8 cellular contexts compared by ENCODE assay signal in genomic region chr15:73631915-73632669, GRCh38. TPM values are rescaled to one million over a fixed set of nuclear protein-coding genes. Genes with fewer than 3 reads are reported as not detected.
DNase-seq lines count a peak whose midpoint lies in the region; ATAC-seq, FAIRE-seq and TF ChIP-seq lines count a peak whose summit lies in the region.

No MANE protein-coding gene starts in this region.

- H3F3A ChIP-seq in GM23338 (replicated peaks; ENCODE audit: low read depth), result no peaks in the 10 kb centered on the region

- H4K8ac ChIP-seq in H1 (ENCODE audit: extremely low read depth, insufficient read depth, low read length) (no peak overlapping the region), mesenchymal stem cell (ENCODE audit: low read length) (no peak overlapping the region)

- ATAC-seq in GM23338, result peak; percentile 34
- peak; percentile 3 to 52 for ATAC-seq in upper lobe of left lung (ENCODE audit: low FRiP score in 2 of 2)
- ATAC-seq in HG03571 (IDR thresholded peaks at IDR 0.05; ENCODE audit: unreplicated experiment), result no peak
- ATAC-seq in HG03342 (IDR thresholded peaks at IDR 0.05; ENCODE audit: unreplicated experiment), result no peak

- TF ChIP-seq EP300 in H1 (IDR thresholded peaks at IDR 0.05; ENCODE audit: borderline replicate concordance in 1 of 2, low read depth in 2 of 2, low read length in 2 of 2) (no peak), upper lobe of left lung (IDR thresholded peaks at IDR 0.05) (no peak)

- peaks cover 56% of the 10 kb centered on the region for H3K79me2 ChIP-seq in GM23338 (replicated peaks; ENCODE audit: insufficient read depth)
- H3K79me2 ChIP-seq in H1 (ENCODE audit: control insufficient read depth in 1 of 2, insufficient read depth in 2 of 2, low read length in 2 of 2), result peaks cover 20 to 57% of the 10 kb centered on the region in 2 experiments

- WGBS in H1 (ENCODE audit: extremely low coverage in 1 of 2, insufficient coverage in 1 of 2, insufficient read length in 1 of 2, insufficient replicate concordance in 2 of 2, low coverage in 1 of 2, low lambda C conversion rate in 2 of 2, missing lambda C conversion rate in 1 of 2), 2 experiments, result 8% methylated on average over 6 of the region's 6 CpGs; no CpG with 5 or more reads in 1 of the 2 experiments
- WGBS in mesenchymal stem cell, result 1% methylated on average over 6 of the region's 6 CpGs
- WGBS in upper lobe of left lung, 2 donors, result 2 to 4% methylated on average over 6 of the region's 6 CpGs

- H4K5ac ChIP-seq in H1 (ENCODE audit: insufficient read length, low read depth, low read length), result no peak overlapping the region

- H2BK15ac ChIP-seq in H1 (ENCODE audit: low read length), result no peak overlapping the region
- H2BK15ac ChIP-seq in mesenchymal stem cell (ENCODE audit: low read depth, poor library complexity, severe bottlenecking), result peak overlapping the region; percentile 63

- H3K9me3 Mint-ChIP-seq in GM23338, result no peaks in the 10 kb centered on the region

- no peaks in the 10 kb centered on the region for H3K36me3 Mint-ChIP-seq in GM23338 (ENCODE audit: low read depth)

- H3K4ac ChIP-seq in H1 (replicated peaks; ENCODE audit: insufficient read length, low read depth, low read length) (no peak overlapping the region), mesenchymal stem cell (ENCODE audit: low read depth in 1 of 2, low read length in 2 of 2) (peak overlapping the region in 1 of 2 experiments; percentile 91)

- H3K23ac ChIP-seq in H1 (ENCODE audit: insufficient read length), result no peak overlapping the region
- peak overlapping the region in 1 of 2 experiments; percentile 90 for H3K23ac ChIP-seq in mesenchymal stem cell (ENCODE audit: low read length in 2 of 2)

- H2BK12ac ChIP-seq in H1 (ENCODE audit: low read depth, low read length), result no peak overlapping the region
- no peak overlapping the region for H2BK12ac ChIP-seq in mesenchymal stem cell (ENCODE audit: low read length in 2 of 2)

- H3K27ac Mint-ChIP-seq in GM23338, result peak overlapping the region; percentile 14

- H3K4me1 ChIP-seq in GM23338 (ENCODE audit: insufficient read depth) (peaks cover 45% of the 10 kb centered on the region), H1 (replicated peaks in 1 of 4; ENCODE audit: control insufficient read depth in 3 of 4, insufficient read depth in 4 of 4, low read length in 3 of 4) (peaks cover 0 to 16% (median 7%) of the 10 kb centered on the region in 4 experiments; a peak in 4 of 7 replicates), mesenchymal stem cell (ENCODE audit: control insufficient read depth, insufficient read depth, low read depth, low read length) (peaks cover 10% of the 10 kb centered on the region), upper lobe of left lung (peaks cover 56 to 72% (median 59%) of the 10 kb centered on the region in 4 donors)

- H3K4me1 Mint-ChIP-seq in GM23338, result peaks cover 54% of the 10 kb centered on the region

- H2AK5ac ChIP-seq in H1 (ENCODE audit: low read depth, low read length), result no peak overlapping the region
- H2AK5ac ChIP-seq in mesenchymal stem cell (ENCODE audit: low read length, severe bottlenecking), result peak overlapping the region; percentile 19

- H3K27me3 ChIP-seq in GM23338 (ENCODE audit: insufficient read depth), result no peaks in the 10 kb centered on the region
- H3K27me3 ChIP-seq in H1 (replicated peaks in 1 of 4; ENCODE audit: control insufficient read depth in 3 of 4, extremely low read depth in 1 of 4, insufficient read depth in 3 of 4, low read length in 3 of 4), result no peaks in the 10 kb centered on the region
- H3K27me3 ChIP-seq in mesenchymal stem cell (ENCODE audit: control insufficient read depth in 1 of 2, insufficient read depth in 1 of 2, low read length in 2 of 2), result no peaks in the 10 kb centered on the region
- no peaks in the 10 kb centered on the region for H3K27me3 ChIP-seq in upper lobe of left lung

- H3K79me1 ChIP-seq in H1 (ENCODE audit: low read depth, low read length) (no peaks in the 10 kb centered on the region), mesenchymal stem cell (replicated peaks; ENCODE audit: low read length, poor library complexity, severe bottlenecking) (no peaks in the 10 kb centered on the region)

- H3K9ac ChIP-seq in SK-N-MC (ENCODE audit: insufficient read length) (peak overlapping the region; percentile 88), H1 (replicated peaks in 1 of 4; ENCODE audit: extremely low read depth in 1 of 4, low read depth in 3 of 4, low read length in 3 of 4) (peak overlapping the region; percentile 60 to 96 (median 74)), mesenchymal stem cell (ENCODE audit: low read length) (peak overlapping the region; percentile 91)

- DNase-seq in AG08395 (ENCODE audit: low spot score) (peak; percentile 54), GM23338 (ENCODE audit: low spot score) (peak; percentile 52), SK-N-MC (ENCODE audit: low read depth, low spot score) (no peak), H1 (ENCODE audit: low read depth in 1 of 2, low spot score in 2 of 2) (no peak), mesenchymal stem cell (peak; percentile 71), upper lobe of left lung (peak in 1 of 2 donors; percentile 61)

- peak overlapping the region; percentile 79 for H3K4me3 Mint-ChIP-seq in GM23338

- FAIRE-seq in H1 (lab: Jason Lieb, UNC), result no peak

- H3K4me3 ChIP-seq in GM23338 (peak overlapping the region; percentile 72), SK-N-MC (peak overlapping the region; percentile 89), H1 (ENCODE audit: extremely low read depth in 1 of 4, insufficient read depth in 2 of 4, low read depth in 3 of 4, low read length in 4 of 4) (peak overlapping the region; percentile 70 to 96 (median 87)), mesenchymal stem cell (ENCODE audit: insufficient read depth in 1 of 2, low read depth in 1 of 2, low read length in 2 of 2) (peak overlapping the region; percentile 81 to 96), upper lobe of left lung (peak overlapping the region; percentile 62 to 94 (median 90))

- no peaks in the 10 kb centered on the region for H3K9me2 ChIP-seq in GM23338 (ENCODE audit: insufficient read depth)

- H3K9me3 ChIP-seq in SK-N-MC (ENCODE audit: low read depth, low read length) (no peaks in the 10 kb centered on the region), H1 (ENCODE audit: insufficient read depth in 2 of 2, low read depth in 1 of 2, low read length in 1 of 2) (no peaks in the 10 kb centered on the region), mesenchymal stem cell (ENCODE audit: control insufficient read depth, low read length) (no peaks in the 10 kb centered on the region), upper lobe of left lung (no peaks in the 10 kb centered on the region)

- no peaks in the 10 kb centered on the region for H3K27me3 Mint-ChIP-seq in GM23338 (ENCODE audit: insufficient read depth, low read depth, poor library complexity)

- TF ChIP-seq CTCF in GM23338 (conservative IDR thresholded peaks at IDR 0.05; ENCODE audit: low read depth in 2 of 2), result no peak
- no peak for TF ChIP-seq CTCF in H1 (IDR thresholded peaks at IDR 0.05; ENCODE audit: control extremely low read depth in 1 of 3, insufficient read depth in 1 of 3, low read depth in 1 of 3, low read length in 3 of 3)
- no peak for TF ChIP-seq CTCF in upper lobe of left lung (IDR thresholded peaks at IDR 0.05)

- peaks cover 8% of the 10 kb centered on the region; the same call in 1 of the 2 replicates for H3K23me2 ChIP-seq in H1 (ENCODE audit: low read depth, low read length)

- no peak overlapping the region for H3K18ac ChIP-seq in H1 (ENCODE audit: extremely low read depth, low read length)
- H3K18ac ChIP-seq in mesenchymal stem cell (ENCODE audit: low read depth in 1 of 2, low read length in 2 of 2), result peak overlapping the region in 1 of 2 experiments; percentile 91

- H2AFZ ChIP-seq in GM23338 (no peak overlapping the region), H1 (ENCODE audit: low read length) (no peak overlapping the region), mesenchymal stem cell (ENCODE audit: low read depth, low read length) (no peak overlapping the region)

- H2BK120ac ChIP-seq in H1 (replicated peaks; ENCODE audit: low read depth, low read length) (no peak overlapping the region), mesenchymal stem cell (ENCODE audit: low read depth, low read length) (peak overlapping the region; percentile 23)

- CTCF ChIA-PET in H1 (lab: Charles Lee; ENCODE audit: partially characterized antibody), result interaction anchor here (0.6 to 19.3 kb wide), 10 partner anchors 9 to 296 kb away, joined by 3 to 448 read pairs (median 4); no protein-coding TSS in a partner anchor

- peak overlapping the region; percentile 7 for H3K56ac ChIP-seq in H1 (replicated peaks; ENCODE audit: insufficient read length, low read depth, low read length)

- TF ChIP-seq POLR2A in H1 (IDR thresholded peaks at IDR 0.05; ENCODE audit: control extremely low read depth in 1 of 2, low read depth in 2 of 2, low read length in 2 of 2) (no peak), upper lobe of left lung (IDR thresholded peaks at IDR 0.05) (peak in 2 of 4 donors; percentile 41 to 55)

- POLR2A ChIA-PET in H1 (lab: Charles Lee; ENCODE audit: partially characterized antibody), result interaction anchor here (0.8 to 8.5 kb wide), 15 partner anchors 13 to 331 kb away, joined by 3 to 115 read pairs (median 3); partner anchors contain the start of gene CD276

- H3K4me2 ChIP-seq in GM23338 (peak overlapping the region; percentile 82), H1 (ENCODE audit: insufficient read depth in 1 of 2, low read depth in 2 of 2, low read length in 2 of 2) (peak overlapping the region; percentile 78 to 95), mesenchymal stem cell (ENCODE audit: low read length, poor library complexity, severe bottlenecking) (peak overlapping the region; percentile 85)

- H3K14ac ChIP-seq in H1 (ENCODE audit: insufficient read length) (no peak overlapping the region), mesenchymal stem cell (ENCODE audit: low read length in 2 of 2) (peak overlapping the region in 1 of 2 experiments; percentile 99)

- H3K27ac ChIP-seq in GM23338 (ENCODE audit: low read depth) (peak overlapping the region; percentile 35), SK-N-MC (peak overlapping the region; percentile 66), H1 (ENCODE audit: low read depth, low read length) (no peak overlapping the region), mesenchymal stem cell (ENCODE audit: low read length, poor library complexity, severe bottlenecking) (peak overlapping the region; percentile 82), upper lobe of left lung (peak overlapping the region; percentile 94 to 100 (median 98))

- H4K20me1 ChIP-seq in GM23338 (replicated peaks; ENCODE audit: insufficient read depth) (peaks cover 25% of the 10 kb centered on the region), H1 (replicated peaks in 1 of 2; ENCODE audit: control insufficient read depth in 1 of 2, insufficient read depth in 2 of 2, low read length in 2 of 2) (peaks cover 7 to 8% of the 10 kb centered on the region in 2 experiments)

- no peak overlapping the region for H4K91ac ChIP-seq in H1 (replicated peaks; ENCODE audit: insufficient read length, low read length)
- peak overlapping the region; percentile 91 for H4K91ac ChIP-seq in mesenchymal stem cell (ENCODE audit: low read length)

- H3K36me3 ChIP-seq in GM23338 (ENCODE audit: insufficient read depth), result no peaks in the 10 kb centered on the region
- no peaks in the 10 kb centered on the region for H3K36me3 ChIP-seq in SK-N-MC (ENCODE audit: insufficient read depth, low read length)
- no peaks in the 10 kb centered on the region for H3K36me3 ChIP-seq in H1 (ENCODE audit: control insufficient read depth in 2 of 4, insufficient read depth in 4 of 4, low read length in 3 of 4)
- H3K36me3 ChIP-seq in mesenchymal stem cell (ENCODE audit: control insufficient read depth in 1 of 2, insufficient read depth in 2 of 2, low read depth in 1 of 2, low read length in 2 of 2), result no peaks in the 10 kb centered on the region
- no peaks in the 10 kb centered on the region for H3K36me3 ChIP-seq in upper lobe of left lung

- H2BK5ac ChIP-seq in H1 (ENCODE audit: low read depth, low read length), result no peak overlapping the region
- no peak overlapping the region for H2BK5ac ChIP-seq in mesenchymal stem cell (ENCODE audit: low read depth, low read length, poor library complexity, severe bottlenecking)

- TF ChIP-seq RAD21 in H1 (IDR thresholded peaks at IDR 0.05 in 1 of 2, conservative IDR thresholded peaks at IDR 0.05 in 1 of 2; ENCODE audit: low read depth in 2 of 2, low read length in 2 of 2), result no peak

- no peak overlapping the region for H2BK20ac ChIP-seq in H1 (ENCODE audit: low read length)

RNA-seq across cellular contexts. Expression of gene NPTN, which starts 1.1 kb away (rescaled TPM):
- total RNA-seq in GM23338 (2014; rRNA removed; shearing (Covaris generic)), result 113 and 121 TPM in 2 replicates
- polyA plus RNA-seq in GM23338 (2016; fragmentation: Nextera tagmentation; extraction: Ambion mirVana) (53.0 and 56.3 TPM in 2 replicates), H1 (2011; rRNA removed) (59.7 and 67.0 TPM in 2 replicates)
- 113 TPM in 2 replicates for total RNA-seq in H1 (2021; fragmentation: NEBNext Ultra II Directional; extraction: Animal tissue kit (Norgen Biotek cat#: 25700))
- polyA plus RNA-seq in H1 (2011; cell fraction: cytosol; rRNA removed), result 82.1 TPM
- polyA plus RNA-seq in H1 (2011; cell fraction: nucleus; rRNA removed), result 73.3 TPM
- polyA plus RNA-seq in H1 (2012, experiment 1 of 2), result 117 to 134 TPM (median 125 TPM) in 4 replicates
- polyA plus RNA-seq in H1 (2012, experiment 2 of 2), result 57.2 TPM
- polyA plus RNA-seq in H1 (2013, experiment 1 of 2), result 148 TPM
- 165 TPM for polyA plus RNA-seq in H1 (2013, experiment 2 of 2)
- 115 and 146 TPM in 2 replicates for polyA minus RNA-seq in H1 (2011; rRNA and poly(A)+ RNA removed)
- 50.1 TPM for polyA minus RNA-seq in H1 (2011; cell fraction: cytosol; rRNA and poly(A)+ RNA removed)
- 81.5 TPM for polyA minus RNA-seq in H1 (2011; cell fraction: nucleus; rRNA and poly(A)+ RNA removed)
- polyA plus RNA-seq in mesenchymal stem cell (2013, experiment 1 of 2), result 177 TPM
- polyA plus RNA-seq in mesenchymal stem cell (2013, experiment 2 of 2), result 174 TPM
- 100 to 1,000 TPM in 4 of 6 donors, 10 to 100 TPM in 2; 70.2 to 151 (median 108) TPM for total RNA-seq in upper lobe of left lung

RNA-seq across cellular contexts. Expression of gene CD276, which starts 52.1 kb away (rescaled TPM):
- total RNA-seq in GM23338 (2014; rRNA removed; shearing (Covaris generic)), result 131 and 158 TPM in 2 replicates
- polyA plus RNA-seq in GM23338 (2016; fragmentation: Nextera tagmentation; extraction: Ambion mirVana) (58.3 and 60.9 TPM in 2 replicates), H1 (2011; rRNA removed) (158 and 190 TPM in 2 replicates)
- total RNA-seq in H1 (2021; fragmentation: NEBNext Ultra II Directional; extraction: Animal tissue kit (Norgen Biotek cat#: 25700)), result 152 and 156 TPM in 2 replicates
- 79.5 TPM for polyA plus RNA-seq in H1 (2011; cell fraction: cytosol; rRNA removed)
- polyA plus RNA-seq in H1 (2011; cell fraction: nucleus; rRNA removed), result 197 TPM
- 143 to 200 TPM (median 177 TPM) in 4 replicates for polyA plus RNA-seq in H1 (2012, experiment 1 of 2)
- polyA plus RNA-seq in H1 (2012, experiment 2 of 2), result 186 TPM
- 290 TPM for polyA plus RNA-seq in H1 (2013, experiment 1 of 2)
- polyA plus RNA-seq in H1 (2013, experiment 2 of 2), result 333 TPM
- 116 and 197 TPM in 2 replicates for polyA minus RNA-seq in H1 (2011; rRNA and poly(A)+ RNA removed)
- polyA minus RNA-seq in H1 (2011; cell fraction: cytosol; rRNA and poly(A)+ RNA removed), result 102 TPM
- polyA minus RNA-seq in H1 (2011; cell fraction: nucleus; rRNA and poly(A)+ RNA removed), result 79.9 TPM
- 490 TPM for polyA plus RNA-seq in mesenchymal stem cell (2013, experiment 1 of 2)
- polyA plus RNA-seq in mesenchymal stem cell (2013, experiment 2 of 2), result 486 TPM
- 10 to 100 TPM; 32.2 to 83.6 (median 65.8) TPM for total RNA-seq in upper lobe of left lung

Comparison
In these comparisons a context has a peak if more than half of its experiments do, and no peak if none do; other contexts are left out.
1. DNase-seq: peak in AG08395 (single experiment), GM23338 (single experiment) and mesenchymal stem cell (single experiment); none in SK-N-MC (single experiment) and H1 (0 of 2).
2. ATAC-seq: peak in GM23338 (single experiment) and upper lobe of left lung (2 of 2); none in HG03571 (single experiment) and HG03342 (single experiment).
3. Peak in every context shown above with its lines, with median percentiles within 50 percentile points of each other: H3K4me2 ChIP-seq, H3K4me3 ChIP-seq and H3K9ac ChIP-seq.